ENCODE assay signal across 20 cellular contexts in genomic region chr22:19967850-19968449, GRCh38. TPM values are rescaled to one million over a fixed set of nuclear protein-coding genes. Genes with fewer than 3 reads are reported as not detected.
DNase-seq lines count a peak whose midpoint lies in the region; ATAC-seq, FAIRE-seq and TF ChIP-seq lines count a peak whose summit lies in the region.
"Had no signal": no experiment of that assay in that cellular context is flagged by ENCODE, and none has a peak within 500 bp of the region (broad histone marks: within the 10 kb centered on the region; RNA-seq: fewer than 3 reads in every experiment).

No MANE protein-coding gene starts in this region.

- H3K27me3 Mint-ChIP-seq in type B pancreatic cell, result no peaks in the 10 kb centered on the region

- intact Hi-C loops in HepG2 (cut with micrococcal nuclease; ENCODE audit: unreplicated experiment) (no loop called here), right lobe of liver (cut with DNase I) (loop anchor here in 1 of 2 donors (10.0 kb wide), 1 partner anchor 127 kb away; no protein-coding TSS in a partner anchor), kidney (cut with DNase I) (no loop called here), esophagus squamous epithelium (cut with DNase I) (no loop called here)

- no peak for DNase-seq in HepG2 (ENCODE audit: low spot score)
- no peak for DNase-seq in right lobe of liver
- peak; percentile 39 for DNase-seq in kidney
- no peak for DNase-seq in type B pancreatic cell (ENCODE audit: extremely low spot score, unreplicated experiment)
- no peak for DNase-seq in NCI-H748 treated with DMSO at 0.1 percent for 48 hours (lab: John Stamatoyannopoulos, UW)
- no peak for DNase-seq in esophagus squamous epithelium (lab: John Stamatoyannopoulos, UW)
- DNase-seq: BE2C, DMS53, GDM1, GM23248, MG63, NCI-H1417, NCI-H1694 treated with DMSO at 0.1 percent for 48 hours, NCI-H446, NCI-H526, SHP77 had no signal

- TF ChIP-seq CTCF in HepG2 (CRISPR knock-in tag; IDR thresholded peaks at IDR 0.05), result no peak
- no peak for TF ChIP-seq CTCF in right lobe of liver (IDR thresholded peaks at IDR 0.05)
- no peak for TF ChIP-seq CTCF in kidney (IDR thresholded peaks at IDR 0.05; ENCODE audit: borderline replicate concordance, extremely low read depth, insufficient read depth)
- TF ChIP-seq CTCF in type B pancreatic cell (conservative IDR thresholded peaks at IDR 0.05), result no peak
- no peak for TF ChIP-seq CTCF in esophagus squamous epithelium (IDR thresholded peaks at IDR 0.05)

- no peak for TF ChIP-seq RAD21 in HepG2 (CRISPR knock-in tag; IDR thresholded peaks at IDR 0.05)

- H2AFZ ChIP-seq in HepG2 (ENCODE audit: low read length), result no peak overlapping the region
- H2AFZ ChIP-seq: GM23248 had no signal

- no peaks in the 10 kb centered on the region; the same call in 1 of the 2 replicates for H4K20me1 ChIP-seq in HepG2 (ENCODE audit: insufficient read depth, low read length)

- H3K27ac ChIP-seq in HepG2 (ENCODE audit: extremely low read length, insufficient read depth, low read length) (peak overlapping the region; percentile 40), right lobe of liver (peak overlapping the region in 1 of 3 donors; percentile 94), kidney (ENCODE audit: low read depth in 2 of 2, low read length in 2 of 2) (no peak overlapping the region), esophagus squamous epithelium (no peak overlapping the region)
- H3K27ac ChIP-seq: A549, GM23248 had no signal

- H3K9ac ChIP-seq in HepG2 (ENCODE audit: insufficient read depth, low read depth, low read length), result no peak overlapping the region
- no peak overlapping the region for H3K9ac ChIP-seq in kidney (ENCODE audit: low read length in 2 of 2)
- H3K9ac ChIP-seq: GM23248 had no signal

- WGBS in HepG2 (ENCODE audit: low lambda C conversion rate), result 96% methylated on average over 3 of the region's 7 CpGs
- WGBS in right lobe of liver (ENCODE audit: insufficient coverage, low coverage, low lambda C conversion rate, missing lambda C conversion rate), result no CpG with 5 or more reads among the region's 7 CpGs
- WGBS in esophagus squamous epithelium, 2 donors, result 63 to 69% methylated on average over 3 to 5 of the region's 7 CpGs

- peak overlapping the region; percentile 75 for H3K27ac Mint-ChIP-seq in type B pancreatic cell

- H3K36me3 ChIP-seq in HepG2 (replicated peaks in 1 of 2; ENCODE audit: control insufficient read depth in 1 of 2, insufficient read depth in 2 of 2, low read length in 2 of 2) (peaks cover 16 to 42% of the 10 kb centered on the region in 2 experiments; a peak in 4 of 5 replicates), right lobe of liver (peaks cover 0 to 22% (median 4%) of the 10 kb centered on the region in 4 donors), kidney (ENCODE audit: control insufficient read depth in 1 of 2, insufficient read depth in 2 of 2, low read length in 2 of 2) (peaks cover 2 to 14% of the 10 kb centered on the region in 2 donors), esophagus squamous epithelium (peaks cover 0 to 93% (median 27%) of the 10 kb centered on the region in 3 donors)

- ATAC-seq in HepG2, result no peak
- ATAC-seq in right lobe of liver, result no peak
- ATAC-seq: A549, HCT116 had no signal

- BruUV-seq in HepG2 (replicated peaks; lab: Mats Ljungman, UMichigan), result no TSS peak

- TF ChIP-seq EP300 in HepG2 (IDR thresholded peaks at IDR 0.05; ENCODE audit: low read depth in 2 of 2, low read length in 2 of 2) (no peak), HepG2 (CRISPR knock-in tag; IDR thresholded peaks at IDR 0.05; ENCODE audit: borderline replicate concordance) (no peak)

- peaks cover 12% of the 10 kb centered on the region for H3K4me1 Mint-ChIP-seq in type B pancreatic cell (ENCODE audit: unreplicated experiment)

- CTCF ChIA-PET in HepG2 (lab: Yijun Ruan, JAX; ENCODE audit: low intra/inter-chr PET ratio, low total read pairs), result interaction anchor here (1.4 kb wide), 1 partner anchor 45 kb away, joined by 5 read pairs; no protein-coding TSS in a partner anchor

- H3K4me1 ChIP-seq in HepG2 (ENCODE audit: insufficient read depth, low read length) (peaks cover 64% of the 10 kb centered on the region), right lobe of liver (peaks cover 0 to 60% (median 26%) of the 10 kb centered on the region in 4 donors), kidney (ENCODE audit: control insufficient read depth in 1 of 2, insufficient read depth in 1 of 2, low read depth in 1 of 2, low read length in 2 of 2) (peaks cover 0 to 25% of the 10 kb centered on the region in 2 donors), esophagus squamous epithelium (peaks cover 4 to 46% (median 4%) of the 10 kb centered on the region in 3 donors)
- H3K4me1 ChIP-seq: A549 had no signal

- H3K9me3 ChIP-seq in HepG2 (ENCODE audit: low read length) (no peaks in the 10 kb centered on the region), right lobe of liver (no peaks in the 10 kb centered on the region), kidney (ENCODE audit: control insufficient read depth in 1 of 2, low read length in 2 of 2) (no peaks in the 10 kb centered on the region), esophagus squamous epithelium (no peaks in the 10 kb centered on the region)
- H3K9me3 ChIP-seq: A549, BE2C, MG63 had no signal

- H3K4me3 ChIP-seq in HepG2 (replicated peaks in 1 of 3; ENCODE audit: insufficient read depth in 1 of 3, low read depth in 2 of 3, low read length in 3 of 3) (no peak overlapping the region), right lobe of liver (no peak overlapping the region), kidney (ENCODE audit: low read length in 2 of 2) (no peak overlapping the region), esophagus squamous epithelium (no peak overlapping the region)
- H3K4me3 ChIP-seq: A549, GM23248, MG63 had no signal

- no peaks in the 10 kb centered on the region for H3K27me3 ChIP-seq in HepG2 (ENCODE audit: control insufficient read depth in 1 of 2, insufficient read depth in 2 of 2, low read length in 2 of 2)
- no peaks in the 10 kb centered on the region for H3K27me3 ChIP-seq in right lobe of liver
- no peaks in the 10 kb centered on the region for H3K27me3 ChIP-seq in esophagus squamous epithelium
- H3K27me3 ChIP-seq: BE2C, MG63 had no signal

- no peak for TF ChIP-seq POLR2A in HepG2 (IDR thresholded peaks at IDR 0.05; ENCODE audit: insufficient read depth in 1 of 2, low read depth in 2 of 2, low read length in 2 of 2)
- TF ChIP-seq POLR2A in right lobe of liver (IDR thresholded peaks at IDR 0.05), result no peak
- no peak for TF ChIP-seq POLR2A in esophagus squamous epithelium (IDR thresholded peaks at IDR 0.05)

- no peak for FAIRE-seq in HepG2 (lab: Jason Lieb, UNC)
- no peak for FAIRE-seq in kidney (lab: Jason Lieb, UNC)
- FAIRE-seq: A549, D721Med, GM18507 had no signal

- in situ Hi-C loops in HepG2 (cut with HindIII; ENCODE audit: extremely low pct_ligation_motif_present, low pct_unique_long_range_greater_than_20kb), result no loop called here

- no peaks in the 10 kb centered on the region for H3K9me3 Mint-ChIP-seq in type B pancreatic cell

- peaks cover 5% of the 10 kb centered on the region for H3K36me3 Mint-ChIP-seq in type B pancreatic cell

- H3K4me3 Mint-ChIP-seq in type B pancreatic cell, result no peak overlapping the region

- POLR2A ChIA-PET in HepG2 (lab: Yijun Ruan, JAX), result interaction anchor here (1.3 kb wide), 1 partner anchor 14 kb away, joined by 3 read pairs; no protein-coding TSS in a partner anchor

- no peak overlapping the region for H3K4me2 ChIP-seq in HepG2 (ENCODE audit: low read depth, low read length)
- H3K4me2 ChIP-seq: A549 had no signal

- peaks cover 10% of the 10 kb centered on the region for H3K79me2 ChIP-seq in HepG2 (ENCODE audit: insufficient read depth, low read length)

RNA-seq across cellular contexts. Expression of gene TXNRD2, which starts 26.3 kb away (rescaled TPM):
- total RNA-seq in HepG2 (2016; rRNA removed; fragmentation: Illumina TruSeq; extraction: Trizol) (16.4 and 18.6 TPM in 2 replicates), right lobe of liver (10 to 100 TPM; 35.9 to 47.8 (median 44.3) TPM), kidney (28.6 TPM), type B pancreatic cell (ENCODE audit: low replicate concordance) (13.2 and 25.1 TPM in 2 replicates), esophagus squamous epithelium (10 to 100 TPM in 2 of 4 donors, 1 to 10 TPM in 2; 8.0 to 11.3 (median 10.4) TPM)
- 4.6 and 5.3 TPM in 2 replicates for total RNA-seq in HepG2 (2016; cell fraction: cytosol; rRNA removed; fragmentation: Illumina TruSeq; extraction: Trizol; ENCODE audit: low read depth)
- total RNA-seq in HepG2 (2016; cell fraction: insoluble cytoplasmic fraction; rRNA removed; fragmentation: Illumina TruSeq; extraction: Trizol), result 16.6 and 20.5 TPM in 2 replicates
- 7.4 and 8.1 TPM in 2 replicates for total RNA-seq in HepG2 (2016; cell fraction: membrane; rRNA removed; fragmentation: Illumina TruSeq; extraction: Trizol)
- total RNA-seq in HepG2 (2016; cell fraction: nucleus; rRNA removed; fragmentation: Illumina TruSeq; extraction: Trizol), result 17.3 and 19.7 TPM in 2 replicates
- polyA plus RNA-seq in HepG2 (2011; rRNA removed) (17.5 and 23.4 TPM in 2 replicates), kidney (ENCODE audit: insufficient read depth, low read depth, low replicate concordance) (50.6 TPM)
- polyA plus RNA-seq in HepG2 (2011; cell fraction: cytosol; rRNA removed), result 11.8 and 19.6 TPM in 2 replicates
- 74.7 and 94.3 TPM in 2 replicates for polyA plus RNA-seq in HepG2 (2011; cell fraction: nucleus; rRNA removed)
- polyA plus RNA-seq in HepG2 (2012), result 11.2 and 13.2 TPM in 2 replicates
- 3.6 and 4.0 TPM in 2 replicates for polyA plus RNA-seq in HepG2 (2016; cell fraction: cytosol; fragmentation: Illumina TruSeq; extraction: Trizol; ENCODE audit: low read depth)
- 17.8 and 20.1 TPM in 2 replicates for polyA plus RNA-seq in HepG2 (2016; cell fraction: insoluble cytoplasmic fraction; fragmentation: Illumina TruSeq; extraction: Trizol; ENCODE audit: low read depth)
- polyA plus RNA-seq in HepG2 (2016; cell fraction: membrane; fragmentation: Illumina TruSeq; extraction: Trizol; ENCODE audit: low read depth), result 5.9 and 6.5 TPM in 2 replicates
- 34.4 and 34.7 TPM in 2 replicates for polyA plus RNA-seq in HepG2 (2016; cell fraction: nucleus; fragmentation: Illumina TruSeq; extraction: Trizol; ENCODE audit: insufficient read depth, low read depth)
- polyA minus RNA-seq in HepG2 (2011; rRNA and poly(A)+ RNA removed; ENCODE audit: low replicate concordance), result 28.2 and 29.9 TPM in 2 replicates
- 10.6 and 12.9 TPM in 2 replicates for polyA minus RNA-seq in HepG2 (2011; cell fraction: cytosol; rRNA and poly(A)+ RNA removed)
- polyA minus RNA-seq in HepG2 (2011; cell fraction: nucleus; rRNA and poly(A)+ RNA removed), result 24.5 and 27.3 TPM in 2 replicates

RNA-seq across cellular contexts. Expression of gene COMT, which starts 26.4 kb away (rescaled TPM):
- total RNA-seq in HepG2 (2016; rRNA removed; fragmentation: Illumina TruSeq; extraction: Trizol) (144 and 162 TPM in 2 replicates), right lobe of liver (100 to 1,000 TPM; 144 to 270 (median 200) TPM), kidney (118 TPM), type B pancreatic cell (ENCODE audit: low replicate concordance) (87.2 and 87.4 TPM in 2 replicates), esophagus squamous epithelium (100 to 1,000 TPM; 210 to 422 (median 234) TPM)
- total RNA-seq in HepG2 (2016; cell fraction: cytosol; rRNA removed; fragmentation: Illumina TruSeq; extraction: Trizol; ENCODE audit: low read depth), result 44.0 and 61.5 TPM in 2 replicates
- 127 and 167 TPM in 2 replicates for total RNA-seq in HepG2 (2016; cell fraction: insoluble cytoplasmic fraction; rRNA removed; fragmentation: Illumina TruSeq; extraction: Trizol)
- total RNA-seq in HepG2 (2016; cell fraction: membrane; rRNA removed; fragmentation: Illumina TruSeq; extraction: Trizol), result 60.4 and 90.3 TPM in 2 replicates
- 92.2 and 95.4 TPM in 2 replicates for total RNA-seq in HepG2 (2016; cell fraction: nucleus; rRNA removed; fragmentation: Illumina TruSeq; extraction: Trizol)
- polyA plus RNA-seq in HepG2 (2011; rRNA removed) (156 and 194 TPM in 2 replicates), kidney (ENCODE audit: insufficient read depth, low read depth, low replicate concordance) (244 TPM)
- polyA plus RNA-seq in HepG2 (2011; cell fraction: cytosol; rRNA removed), result 185 and 260 TPM in 2 replicates
- 192 TPM in 2 replicates for polyA plus RNA-seq in HepG2 (2011; cell fraction: nucleus; rRNA removed)
- polyA plus RNA-seq in HepG2 (2012), result 90.6 and 123 TPM in 2 replicates
- polyA plus RNA-seq in HepG2 (2016; cell fraction: cytosol; fragmentation: Illumina TruSeq; extraction: Trizol; ENCODE audit: low read depth), result 59.9 and 87.6 TPM in 2 replicates
- polyA plus RNA-seq in HepG2 (2016; cell fraction: insoluble cytoplasmic fraction; fragmentation: Illumina TruSeq; extraction: Trizol; ENCODE audit: low read depth), result 139 and 159 TPM in 2 replicates
- polyA plus RNA-seq in HepG2 (2016; cell fraction: membrane; fragmentation: Illumina TruSeq; extraction: Trizol; ENCODE audit: low read depth), result 62.3 and 85.6 TPM in 2 replicates
- 155 and 158 TPM in 2 replicates for polyA plus RNA-seq in HepG2 (2016; cell fraction: nucleus; fragmentation: Illumina TruSeq; extraction: Trizol; ENCODE audit: insufficient read depth, low read depth)
- 32.2 and 191 TPM in 2 replicates for polyA minus RNA-seq in HepG2 (2011; rRNA and poly(A)+ RNA removed; ENCODE audit: low replicate concordance)
- polyA minus RNA-seq in HepG2 (2011; cell fraction: cytosol; rRNA and poly(A)+ RNA removed), result 76.6 and 84.9 TPM in 2 replicates
- polyA minus RNA-seq in HepG2 (2011; cell fraction: nucleus; rRNA and poly(A)+ RNA removed), result 33.6 and 36.1 TPM in 2 replicates

RNA-seq across cellular contexts. Expression of gene ARVCF, which starts 48.7 kb away (rescaled TPM):
- 10.4 and 17.7 TPM in 2 replicates for total RNA-seq in HepG2 (2016; rRNA removed; fragmentation: Illumina TruSeq; extraction: Trizol)
- total RNA-seq in HepG2 (2016; cell fraction: cytosol; rRNA removed; fragmentation: Illumina TruSeq; extraction: Trizol; ENCODE audit: low read depth), result 3.9 and 4.0 TPM in 2 replicates
- total RNA-seq in HepG2 (2016; cell fraction: insoluble cytoplasmic fraction; rRNA removed; fragmentation: Illumina TruSeq; extraction: Trizol), result 8.1 and 18.0 TPM in 2 replicates
- total RNA-seq in HepG2 (2016; cell fraction: membrane; rRNA removed; fragmentation: Illumina TruSeq; extraction: Trizol), result 3.8 and 4.0 TPM in 2 replicates
- 20.2 and 20.4 TPM in 2 replicates for total RNA-seq in HepG2 (2016; cell fraction: nucleus; rRNA removed; fragmentation: Illumina TruSeq; extraction: Trizol)
- polyA plus RNA-seq in HepG2 (2011; rRNA removed), result 16.4 and 23.8 TPM in 2 replicates
- 8.4 and 13.1 TPM in 2 replicates for polyA plus RNA-seq in HepG2 (2011; cell fraction: cytosol; rRNA removed)
- polyA plus RNA-seq in HepG2 (2011; cell fraction: nucleus; rRNA removed), result 152 and 182 TPM in 2 replicates
- 11.1 and 12.4 TPM in 2 replicates for polyA plus RNA-seq in HepG2 (2012)
- polyA plus RNA-seq in HepG2 (2016; cell fraction: cytosol; fragmentation: Illumina TruSeq; extraction: Trizol; ENCODE audit: low read depth), result 0.99 and 1.4 TPM in 2 replicates
- 8.5 and 10.9 TPM in 2 replicates for polyA plus RNA-seq in HepG2 (2016; cell fraction: insoluble cytoplasmic fraction; fragmentation: Illumina TruSeq; extraction: Trizol; ENCODE audit: low read depth)
- polyA plus RNA-seq in HepG2 (2016; cell fraction: membrane; fragmentation: Illumina TruSeq; extraction: Trizol; ENCODE audit: low read depth), result 2.0 and 2.3 TPM in 2 replicates
- 42.2 and 48.6 TPM in 2 replicates for polyA plus RNA-seq in HepG2 (2016; cell fraction: nucleus; fragmentation: Illumina TruSeq; extraction: Trizol; ENCODE audit: insufficient read depth, low read depth)
- polyA minus RNA-seq in HepG2 (2011; rRNA and poly(A)+ RNA removed; ENCODE audit: low replicate concordance), result 1.2 and 26.6 TPM in 2 replicates
- 9.2 and 12.0 TPM in 2 replicates for polyA minus RNA-seq in HepG2 (2011; cell fraction: cytosol; rRNA and poly(A)+ RNA removed)
- 28.6 and 29.7 TPM in 2 replicates for polyA minus RNA-seq in HepG2 (2011; cell fraction: nucleus; rRNA and poly(A)+ RNA removed)
- total RNA-seq in right lobe of liver, result 10 to 100 TPM; 11.5 to 40.9 (median 20.7) TPM
- 21.9 TPM for total RNA-seq in kidney
- 16.0 TPM for polyA plus RNA-seq in kidney (ENCODE audit: insufficient read depth, low read depth, low replicate concordance)
- total RNA-seq in type B pancreatic cell (ENCODE audit: low replicate concordance), result 40.8 and 55.3 TPM in 2 replicates
- 10 to 100 TPM in 1 of 4 donors, 1 to 10 TPM in 3; 3.1 to 10.9 (median 7.1) TPM for total RNA-seq in esophagus squamous epithelium

RNA-seq across cellular contexts. Expression of gene TANGO2, which starts 53.0 kb away (rescaled TPM):
- 12.1 and 12.9 TPM in 2 replicates for total RNA-seq in HepG2 (2016; rRNA removed; fragmentation: Illumina TruSeq; extraction: Trizol)
- total RNA-seq in HepG2 (2016; cell fraction: cytosol; rRNA removed; fragmentation: Illumina TruSeq; extraction: Trizol; ENCODE audit: low read depth), result 7.0 and 7.5 TPM in 2 replicates
- total RNA-seq in HepG2 (2016; cell fraction: insoluble cytoplasmic fraction; rRNA removed; fragmentation: Illumina TruSeq; extraction: Trizol), result 11.8 and 12.2 TPM in 2 replicates
- total RNA-seq in HepG2 (2016; cell fraction: membrane; rRNA removed; fragmentation: Illumina TruSeq; extraction: Trizol), result 17.5 and 20.9 TPM in 2 replicates
- 7.2 and 10.6 TPM in 2 replicates for total RNA-seq in HepG2 (2016; cell fraction: nucleus; rRNA removed; fragmentation: Illumina TruSeq; extraction: Trizol)
- 14.8 and 20.8 TPM in 2 replicates for polyA plus RNA-seq in HepG2 (2011; rRNA removed)
- 17.4 and 18.3 TPM in 2 replicates for polyA plus RNA-seq in HepG2 (2011; cell fraction: cytosol; rRNA removed)
- 24.2 and 25.5 TPM in 2 replicates for polyA plus RNA-seq in HepG2 (2011; cell fraction: nucleus; rRNA removed)
- 5.0 and 9.6 TPM in 2 replicates for polyA plus RNA-seq in HepG2 (2012)
- polyA plus RNA-seq in HepG2 (2016; cell fraction: cytosol; fragmentation: Illumina TruSeq; extraction: Trizol; ENCODE audit: low read depth), result 8.1 TPM in 2 replicates
- polyA plus RNA-seq in HepG2 (2016; cell fraction: insoluble cytoplasmic fraction; fragmentation: Illumina TruSeq; extraction: Trizol; ENCODE audit: low read depth), result 10.1 and 14.2 TPM in 2 replicates
- 14.1 and 15.1 TPM in 2 replicates for polyA plus RNA-seq in HepG2 (2016; cell fraction: membrane; fragmentation: Illumina TruSeq; extraction: Trizol; ENCODE audit: low read depth)
- 17.4 and 18.4 TPM in 2 replicates for polyA plus RNA-seq in HepG2 (2016; cell fraction: nucleus; fragmentation: Illumina TruSeq; extraction: Trizol; ENCODE audit: insufficient read depth, low read depth)
- polyA minus RNA-seq in HepG2 (2011; rRNA and poly(A)+ RNA removed; ENCODE audit: low replicate concordance), result 34.8 and 39.9 TPM in 2 replicates
- polyA minus RNA-seq in HepG2 (2011; cell fraction: cytosol; rRNA and poly(A)+ RNA removed), result 9.8 and 10.9 TPM in 2 replicates
- polyA minus RNA-seq in HepG2 (2011; cell fraction: nucleus; rRNA and poly(A)+ RNA removed), result 8.9 and 9.0 TPM in 2 replicates
- 10 to 100 TPM; 11.0 to 27.0 (median 15.5) TPM for total RNA-seq in right lobe of liver
- 27.7 TPM for total RNA-seq in kidney
- 37.3 TPM for polyA plus RNA-seq in kidney (ENCODE audit: insufficient read depth, low read depth, low replicate concordance)
- 17.4 and 32.1 TPM in 2 replicates for total RNA-seq in type B pancreatic cell (ENCODE audit: low replicate concordance)
- total RNA-seq in esophagus squamous epithelium, result 10 to 100 TPM; 14.0 to 28.2 (median 17.6) TPM
